20 cellular contexts compared by ENCODE assay signal in the genomic region with DNA sequence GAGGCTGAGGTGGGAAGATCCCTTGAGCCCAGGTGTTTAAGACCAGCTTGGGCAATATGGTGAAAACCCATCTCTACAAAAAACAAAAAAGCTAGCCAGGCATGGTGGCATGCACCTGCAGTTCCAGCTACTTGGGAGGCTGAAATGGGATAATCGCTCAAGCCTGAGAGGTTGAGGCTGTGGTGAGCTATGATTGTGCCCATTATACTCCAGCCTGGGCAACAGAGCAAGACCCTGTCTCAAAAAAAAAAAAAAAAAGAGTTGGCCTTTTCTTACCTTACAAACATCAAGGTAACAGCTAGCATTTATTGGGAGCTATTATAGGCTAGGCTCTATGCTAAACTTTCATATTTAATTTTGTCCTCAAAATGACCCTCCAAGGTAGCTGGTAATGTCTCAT. TPM values are rescaled to one million over a fixed set of nuclear protein-coding genes. Genes with fewer than 3 reads are reported as not detected.
DNase-seq lines count a peak whose midpoint lies in the region; ATAC-seq, FAIRE-seq and TF ChIP-seq lines count a peak whose summit lies in the region.
"Had no signal": no experiment of that assay in that cellular context is flagged by ENCODE, and none has a peak within 500 bp of the region (broad histone marks: within the 10 kb centered on the region; RNA-seq: fewer than 3 reads in every experiment).

No MANE protein-coding gene starts in this region.

- H2BK5ac ChIP-seq in H1 (ENCODE audit: low read depth, low read length): no peak overlapping the region

- H2AFZ ChIP-seq in H1 (ENCODE audit: low read length): no peak overlapping the region

- FAIRE-seq in H1 (lab: Jason Lieb, UNC): no peak
- FAIRE-seq: RCC 7860 had no signal

- POLR2A ChIA-PET in WTC11 (lab: Charles Lee) (interaction anchor here (1.0 kb wide), 1 partner anchor 15 kb away, joined by 3 read pairs; no protein-coding TSS in a partner anchor), H1 (lab: Charles Lee; ENCODE audit: partially characterized antibody) (interaction anchor here (3.8 kb wide), 1 partner anchor 27 kb away, joined by 15 read pairs; no protein-coding TSS in a partner anchor), Caco-2 (lab: Charles Lee) (interaction anchor here (0.6 kb wide), 1 partner anchor 42 kb away, joined by 3 read pairs; no protein-coding TSS in a partner anchor)

- no peak overlapping the region for H2BK120ac ChIP-seq in H1 (replicated peaks; ENCODE audit: low read depth, low read length)

- peaks cover 9 to 30% (median 20%) of the 10 kb centered on the region in 4 experiments; a peak in 6 of 7 replicates for H3K4me1 ChIP-seq in H1 (replicated peaks in 1 of 4; ENCODE audit: control insufficient read depth in 3 of 4, insufficient read depth in 4 of 4, low read length in 3 of 4)
- peaks cover 9 to 42% (median 28%) of the 10 kb centered on the region in 4 donors for H3K4me1 ChIP-seq in transverse colon
- H3K4me1 ChIP-seq in Caco-2: no peaks in the 10 kb centered on the region; the same call in 1 of the 2 replicates
- H3K4me1 ChIP-seq in BE2C: no peaks in the 10 kb centered on the region

- H3K9me3 Mint-ChIP-seq in WTC11 (no peaks in the 10 kb centered on the region), nephron (no peaks in the 10 kb centered on the region), Caco-2 (ENCODE audit: unreplicated experiment) (no peaks in the 10 kb centered on the region)
- H3K9me3 Mint-ChIP-seq: CD4-positive, CD25-positive, alpha-beta regulatory T cell; H9 had no signal

- H3K36me3 ChIP-seq in H1 (ENCODE audit: control insufficient read depth in 2 of 4, insufficient read depth in 4 of 4, low read length in 3 of 4) (no peaks in the 10 kb centered on the region), transverse colon (no peaks in the 10 kb centered on the region), Caco-2 (ENCODE audit: control insufficient read depth, insufficient read depth, low read length) (no peaks in the 10 kb centered on the region), BE2C (no peaks in the 10 kb centered on the region)

- DNase-seq in WTC11 (ENCODE audit: low spot score) (no peak), H1 (ENCODE audit: low read depth in 1 of 2, low spot score in 2 of 2) (no peak), transverse colon (no peak), KBM-7 (no peak), Caco-2 (no peak), BE2C (no peak)
- DNase-seq in stimulated activated CD4-positive, alpha-beta T cell treated with anti-CD3 and anti-CD28 coated beads, Interleukin-15, amount 100 ng/mL, for 24 hours: no peak
- DNase-seq: ACHN; AML-193; Calu3; CD4-positive, CD25-positive, alpha-beta regulatory T cell; GF-D8; H9; NCI-H1105 treated with DMSO at 0.1 percent for 48 hours; NCI-H1694 had no signal

- H3K4ac ChIP-seq in H1 (replicated peaks; ENCODE audit: insufficient read length, low read depth, low read length): no peak overlapping the region

- no peak overlapping the region for H4K91ac ChIP-seq in H1 (replicated peaks; ENCODE audit: insufficient read length, low read length)

- H3K4me1 Mint-ChIP-seq in WTC11: peaks cover 73% of the 10 kb centered on the region
- H3K4me1 Mint-ChIP-seq in nephron: peaks cover 75% of the 10 kb centered on the region
- H3K4me1 Mint-ChIP-seq in Caco-2 (ENCODE audit: low read depth, unreplicated experiment): no peaks in the 10 kb centered on the region

- H3K36me3 Mint-ChIP-seq in WTC11 (no peaks in the 10 kb centered on the region), nephron (ENCODE audit: low read depth) (no peaks in the 10 kb centered on the region), Caco-2 (ENCODE audit: insufficient read depth, unreplicated experiment) (no peaks in the 10 kb centered on the region)

- H3K27ac Mint-ChIP-seq in WTC11 (peak overlapping the region; percentile 70; the same call in 1 of the 2 replicates), nephron (peak overlapping the region; percentile 92 to 93 (median 92)), Caco-2 (ENCODE audit: unreplicated experiment) (no peak overlapping the region)

- H3K27ac ChIP-seq in H1 (ENCODE audit: low read depth, low read length): no peak overlapping the region
- H3K27ac ChIP-seq in transverse colon: peak overlapping the region; percentile 23 to 73 (median 66)

- BruUV-seq in Caco-2 (replicated peaks; lab: Mats Ljungman, UMichigan): no TSS peak

- H3K27me3 Mint-ChIP-seq in WTC11 (ENCODE audit: low read depth) (no peaks in the 10 kb centered on the region), nephron (ENCODE audit: low read depth) (no peaks in the 10 kb centered on the region), Caco-2 (ENCODE audit: insufficient read depth, unreplicated experiment) (no peaks in the 10 kb centered on the region)
- H3K27me3 Mint-ChIP-seq: CD4-positive, CD25-positive, alpha-beta regulatory T cell had no signal

- in situ Hi-C loops in transverse colon (cut with MboI; ENCODE audit: low pct_ligation_motif_present in 1 of 4, low pct_unique_long_range_greater_than_20kb in 1 of 4, low sequenced_read_pairs in 3 of 4) (loop anchor here in 1 of 4 donors (25.0 kb wide), 1 partner anchor 116 kb away; a partner anchor contains a TSS), KBM-7 (cut with MboI; ENCODE audit: low pct_unique_long_range_greater_than_20kb, low sequenced_read_pairs) (no loop called here)

- H3K79me2 ChIP-seq in H1 (ENCODE audit: control insufficient read depth in 1 of 2, insufficient read depth in 2 of 2, low read length in 2 of 2): peaks cover 3 to 66% of the 10 kb centered on the region in 2 experiments

- ATAC-seq in WTC11: no peak
- ATAC-seq: Right ventricle myocardium inferior had no signal

- H4K5ac ChIP-seq in H1 (ENCODE audit: insufficient read length, low read depth, low read length): no peak overlapping the region

- H3K23me2 ChIP-seq in H1 (ENCODE audit: low read depth, low read length): no peaks in the 10 kb centered on the region

- no peak overlapping the region for H3K14ac ChIP-seq in H1 (ENCODE audit: insufficient read length)

- H2AK5ac ChIP-seq in H1 (ENCODE audit: low read depth, low read length): 0 out of 2 replicates have a peak overlapping the region, but pooled peaks have one; percentile 45

- no peak overlapping the region for H3K18ac ChIP-seq in H1 (ENCODE audit: extremely low read depth, low read length)

- H4K8ac ChIP-seq in H1 (ENCODE audit: extremely low read depth, insufficient read depth, low read length): no peak overlapping the region

- CTCF ChIA-PET in WTC11 (lab: Charles Lee): interaction anchor here (1.3 kb wide), 1 partner anchor 25 kb away, joined by 3 read pairs; no protein-coding TSS in a partner anchor
- CTCF ChIA-PET in H1 (lab: Charles Lee; ENCODE audit: partially characterized antibody): interaction anchor here (0.6 to 0.8 kb wide), 3 partner anchors 9 to 274 kb away, joined by 3 to 4 read pairs (median 3); no protein-coding TSS in a partner anchor
- CTCF ChIA-PET in Caco-2 (lab: Charles Lee): no interaction called here

- H4K20me1 ChIP-seq in H1 (replicated peaks in 1 of 2; ENCODE audit: control insufficient read depth in 1 of 2, insufficient read depth in 2 of 2, low read length in 2 of 2): no peaks in the 10 kb centered on the region

- no peak for TF ChIP-seq POLR2A in H1 (IDR thresholded peaks at IDR 0.05; ENCODE audit: control extremely low read depth in 1 of 2, low read depth in 2 of 2, low read length in 2 of 2)
- no peak for TF ChIP-seq POLR2A in transverse colon (IDR thresholded peaks at IDR 0.05)

- H2BK15ac ChIP-seq in H1 (ENCODE audit: low read length): no peak overlapping the region

- H2BK12ac ChIP-seq in H1 (ENCODE audit: low read depth, low read length): peak overlapping the region; percentile 40; the same call in 1 of the 2 replicates

- TF ChIP-seq RAD21 in H1 (IDR thresholded peaks at IDR 0.05 in 1 of 2, conservative IDR thresholded peaks at IDR 0.05 in 1 of 2; ENCODE audit: low read depth in 2 of 2, low read length in 2 of 2): no peak

- no peak overlapping the region for H3K4me2 ChIP-seq in H1 (ENCODE audit: insufficient read depth in 1 of 2, low read depth in 2 of 2, low read length in 2 of 2)

- H3K9ac ChIP-seq in H1 (replicated peaks in 1 of 4; ENCODE audit: extremely low read depth in 1 of 4, low read depth in 3 of 4, low read length in 3 of 4): no peak overlapping the region

- no peak overlapping the region for H2BK20ac ChIP-seq in H1 (ENCODE audit: low read length)

- WGBS in H1 (ENCODE audit: extremely low coverage in 1 of 2, insufficient coverage in 1 of 2, insufficient read length in 1 of 2, insufficient replicate concordance in 2 of 2, low coverage in 1 of 2, low lambda C conversion rate in 2 of 2, missing lambda C conversion rate in 1 of 2), 2 experiments: 100% methylated on average over 1 of the region's 1 CpG; no CpG with 5 or more reads in 1 of the 2 experiments
- 93% methylated on average over 1 of the region's 1 CpG; no CpG with 5 or more reads in 1 of the 2 donors for WGBS in transverse colon (ENCODE audit: low coverage in 1 of 2), 2 donors

- no peak overlapping the region for H3K23ac ChIP-seq in H1 (ENCODE audit: insufficient read length)

- H3K9me3 ChIP-seq in H1 (ENCODE audit: insufficient read depth in 2 of 2, low read depth in 1 of 2, low read length in 1 of 2) (no peaks in the 10 kb centered on the region), transverse colon (no peaks in the 10 kb centered on the region), Caco-2 (no peaks in the 10 kb centered on the region), BE2C (no peaks in the 10 kb centered on the region)

- TF ChIP-seq CTCF in WTC11 (IDR thresholded peaks at IDR 0.05): no peak
- TF ChIP-seq CTCF in H1 (IDR thresholded peaks at IDR 0.05; ENCODE audit: control extremely low read depth in 1 of 3, insufficient read depth in 1 of 3, low read depth in 1 of 3, low read length in 3 of 3): no peak
- TF ChIP-seq CTCF in nephron (IDR thresholded peaks at IDR 0.05; ENCODE audit: unreplicated experiment in 3 of 3): no peak
- TF ChIP-seq CTCF in transverse colon (IDR thresholded peaks at IDR 0.05): no peak
- no peak for TF ChIP-seq CTCF in Caco-2 (IDR thresholded peaks at IDR 0.05; ENCODE audit: insufficient read depth in 1 of 2, low read depth in 1 of 2, low read length in 1 of 2, severe bottlenecking in 1 of 2, unreplicated experiment in 1 of 2)
- TF ChIP-seq CTCF in BE2C (IDR thresholded peaks at IDR 0.05; ENCODE audit: low read depth, low read length): no peak

- H3K4me3 Mint-ChIP-seq in WTC11: no peak overlapping the region
- no peak overlapping the region for H3K4me3 Mint-ChIP-seq in nephron
- H3K4me3 Mint-ChIP-seq in Caco-2 (ENCODE audit: unreplicated experiment): no peak overlapping the region
- H3K4me3 Mint-ChIP-seq: CD4-positive, CD25-positive, alpha-beta regulatory T cell; H9 had no signal

- H3K56ac ChIP-seq in H1 (replicated peaks; ENCODE audit: insufficient read length, low read depth, low read length): no peak overlapping the region

- intact Hi-C loops in transverse colon (cut with DNase I; ENCODE audit: low total_unique reads) (no loop called here), Caco-2 (cut with micrococcal nuclease; ENCODE audit: unreplicated experiment) (no loop called here)

- TF ChIP-seq EP300 in H1 (IDR thresholded peaks at IDR 0.05; ENCODE audit: borderline replicate concordance in 1 of 2, low read depth in 2 of 2, low read length in 2 of 2): no peak
- no peak for TF ChIP-seq EP300 in transverse colon (IDR thresholded peaks at IDR 0.05; ENCODE audit: low read depth)

- H3K4me3 ChIP-seq in H1 (ENCODE audit: extremely low read depth in 1 of 4, insufficient read depth in 2 of 4, low read depth in 3 of 4, low read length in 4 of 4): no peak overlapping the region
- no peak overlapping the region for H3K4me3 ChIP-seq in transverse colon
- no peak overlapping the region for H3K4me3 ChIP-seq in Caco-2 (ENCODE audit: low read depth, low read length)
- H3K4me3 ChIP-seq in BE2C (ENCODE audit: low read depth, low read length): no peak overlapping the region

- H3K27me3 ChIP-seq in H1 (replicated peaks in 1 of 4; ENCODE audit: control insufficient read depth in 3 of 4, extremely low read depth in 1 of 4, insufficient read depth in 3 of 4, low read length in 3 of 4) (no peaks in the 10 kb centered on the region), transverse colon (no peaks in the 10 kb centered on the region), Caco-2 (replicated peaks; ENCODE audit: control insufficient read depth, insufficient read depth, low read length) (no peaks in the 10 kb centered on the region), BE2C (no peaks in the 10 kb centered on the region)

- H3K79me1 ChIP-seq in H1 (ENCODE audit: low read depth, low read length): peaks cover 9% of the 10 kb centered on the region; the same call in 1 of the 2 replicates

RNA-seq across cellular contexts. Expression of a gene that starts 43.4 kb away (rescaled TPM):
- total RNA-seq in WTC11 (2021) (0.35 TPM in 1 of 3 replicates, not detected in the others), transverse colon (1 to 10 TPM in 2 of 4 donors, not detected in 2; 2.6 to 3.8 TPM), Caco-2 (2022) (not detected in 2 replicates)
- total RNA-seq in H1 (2021; fragmentation: NEBNext Ultra II Directional; extraction: Animal tissue kit (Norgen Biotek cat#: 25700)): not detected in 2 replicates
- polyA plus RNA-seq in H1 (2011; rRNA removed): not detected in 2 replicates
- not detected for polyA plus RNA-seq in H1 (2011; cell fraction: cytosol; rRNA removed)
- polyA plus RNA-seq in H1 (2011; cell fraction: nucleus; rRNA removed): not detected
- not detected in 4 replicates for polyA plus RNA-seq in H1 (2012, experiment 1 of 2)
- polyA plus RNA-seq in H1 (2012, experiment 2 of 2): not detected
- not detected for polyA plus RNA-seq in H1 (2013, experiment 1 of 2)
- polyA plus RNA-seq in H1 (2013, experiment 2 of 2): 0.07 TPM
- 0.85 TPM in 1 of 2 replicates, not detected in the other for polyA minus RNA-seq in H1 (2011; rRNA and poly(A)+ RNA removed)
- polyA minus RNA-seq in H1 (2011; cell fraction: cytosol; rRNA and poly(A)+ RNA removed): not detected
- polyA minus RNA-seq in H1 (2011; cell fraction: nucleus; rRNA and poly(A)+ RNA removed): 1.4 TPM
- polyA plus RNA-seq in BE2C (2012; ENCODE audit: insufficient read depth, insufficient read length, low read depth): not detected
- total RNA-seq: Calu3, H9, NCI-H460, SK-MEL-5 had no signal
- polyA plus RNA-seq: CD4-positive, CD25-positive, alpha-beta regulatory T cell had no signal
